In genomic region chr3:158802399-158803023, GRCh38 we compare ENCODE assay signal across 8 cellular contexts. TPM values are rescaled to one million over a fixed set of nuclear protein-coding genes. Genes with fewer than 3 reads are reported as not detected.
DNase-seq lines count a peak whose midpoint lies in the region; ATAC-seq and TF ChIP-seq lines count a peak whose summit lies in the region.

No MANE protein-coding gene starts in this region.

- POLR2A ChIA-PET in Panc1 (lab: Charles Lee): interaction anchor here (0.6 kb wide), 1 partner anchor 23 kb away, joined by 3 read pairs; no protein-coding TSS in a partner anchor

- H3K36me3 Mint-ChIP-seq in type B pancreatic cell: no peaks in the 10 kb centered on the region

- H3K4me3 ChIP-seq in Panc1 (ENCODE audit: low read depth in 2 of 2, low read length in 2 of 2): peak overlapping the region; percentile 89 to 97
- peak overlapping the region; percentile 91 for H3K4me3 ChIP-seq in lung

- H3K4me3 Mint-ChIP-seq in type B pancreatic cell: peak overlapping the region; percentile 91

- no peaks in the 10 kb centered on the region for H3K27me3 ChIP-seq in Panc1 (ENCODE audit: control insufficient read depth, insufficient read depth, low read length)
- no peaks in the 10 kb centered on the region for H3K27me3 ChIP-seq in lung (ENCODE audit: control insufficient read depth, insufficient read depth)

- H3K9me3 ChIP-seq in Panc1 (ENCODE audit: control insufficient read depth, insufficient read depth, low read depth, low read length) (no peaks in the 10 kb centered on the region), lung (ENCODE audit: control insufficient read depth in 2 of 2, insufficient read depth in 1 of 2, low read length in 1 of 2) (no peaks in the 10 kb centered on the region)

- peak; percentile 83 to 85 for DNase-seq in AML-193 (lab: John Stamatoyannopoulos, UW)
- no peak for DNase-seq in Panc1 (ENCODE audit: low read depth, low spot score)
- no peak for DNase-seq in lung (ENCODE audit: low spot score)
- DNase-seq in type B pancreatic cell (ENCODE audit: extremely low spot score, unreplicated experiment): no peak
- no peak for DNase-seq in GM03348 (ENCODE audit: low spot score)

- intact Hi-C loops in Panc1 (cut with micrococcal nuclease; ENCODE audit: unreplicated experiment): no loop called here

- peak overlapping the region; percentile 76 for H3K27ac Mint-ChIP-seq in type B pancreatic cell

- TF ChIP-seq CTCF in Panc1 (IDR thresholded peaks at IDR 0.05): no peak
- no peak for TF ChIP-seq CTCF in lung (IDR thresholded peaks at IDR 0.05; ENCODE audit: control extremely low read depth, extremely low read depth)
- TF ChIP-seq CTCF in type B pancreatic cell (conservative IDR thresholded peaks at IDR 0.05): no peak

- H3K9me3 Mint-ChIP-seq in type B pancreatic cell: no peaks in the 10 kb centered on the region

- peaks cover 11% of the 10 kb centered on the region for H3K27me3 Mint-ChIP-seq in type B pancreatic cell

- CTCF ChIA-PET in Panc1 (lab: Charles Lee): interaction anchor here (0.8 kb wide), 1 partner anchor 17 kb away, joined by 3 read pairs; no protein-coding TSS in a partner anchor

- H3K36me3 ChIP-seq in Panc1 (ENCODE audit: control insufficient read depth, insufficient read depth, low read length) (0 out of 2 replicates have a peak, but pooled peaks cover 4% of the 10 kb centered on the region), lung (ENCODE audit: control insufficient read depth in 2 of 2, insufficient read depth in 2 of 2, low read length in 2 of 2) (peaks cover 2 to 4% of the 10 kb centered on the region in 2 donors)

- peaks cover 11% of the 10 kb centered on the region for H3K4me1 Mint-ChIP-seq in type B pancreatic cell (ENCODE audit: unreplicated experiment)

- in situ Hi-C loops in Panc1 (cut with HindIII; ENCODE audit: low pct_unique_long_range_greater_than_20kb, low sequenced_read_pairs): no loop called here

- H3K4me1 ChIP-seq in Panc1 (ENCODE audit: control insufficient read depth, insufficient read depth, low read length) (peaks cover 26% of the 10 kb centered on the region), lung (ENCODE audit: control insufficient read depth in 2 of 2, insufficient read depth in 2 of 2, low read length in 2 of 2) (peaks cover 3 to 15% of the 10 kb centered on the region in 2 donors)

- no TSS peak for BruUV-seq in Panc1 (replicated peaks; lab: Mats Ljungman, UMichigan)

- ATAC-seq in GM18520 (IDR thresholded peaks at IDR 0.05; ENCODE audit: unreplicated experiment) (peak; percentile 3), HG03025 (IDR thresholded peaks at IDR 0.05; ENCODE audit: low FRiP score, unreplicated experiment) (peak; percentile 40), Panc1 (peak; percentile 46), lung (ENCODE audit: insufficient read depth, low FRiP score) (peak; percentile 16)

- 16 to 18% methylated on average over 23 of the region's 23 CpGs for WGBS in lung, 2 donors

- H3K27ac ChIP-seq in Panc1 (ENCODE audit: low read length) (peak overlapping the region; percentile 91), cingulate gyrus (ENCODE audit: low read depth, low read length) (peak overlapping the region; percentile 41), lung (ENCODE audit: low read depth in 1 of 2, low read length in 1 of 2) (peak overlapping the region; percentile 83 to 96)

RNA-seq across cellular contexts. Expression of gene MFSD1, which starts 0.7 kb away (rescaled TPM):
- total RNA-seq in Panc1 (2021; ENCODE audit: unreplicated experiment) (50.7 TPM), lung (10 to 100 TPM; 92.0 to 94.7 TPM), type B pancreatic cell (ENCODE audit: low replicate concordance) (30.5 and 44.1 TPM in 2 replicates)
- 26.5 TPM for polyA plus RNA-seq in Panc1 (2012; ENCODE audit: insufficient read length)
- polyA plus RNA-seq in lung: 100 to 1,000 TPM in 1 of 2 donors, 10 to 100 TPM in 1; 25.8 to 143 TPM

Comparison
In these comparisons a context has a peak if more than half of its experiments do, and no peak if none do; other contexts are left out.
1. DNase-seq: peak in AML-193 (2 of 2); none in Panc1 (single experiment), lung (single experiment), type B pancreatic cell (single experiment) and GM03348 (single experiment).
2. H3K27ac ChIP-seq: peak in every context shown above with its lines; median percentile 91 in Panc1; 90 in lung; 41 in cingulate gyrus.
3. Peak in every context shown above with its lines, with median percentiles within 50 percentile points of each other: ATAC-seq.